ENCODE assay signal across 1 cellular context in genomic region chr17:32927201-32927723, GRCh38.
TF ChIP-seq lines count a peak whose summit lies in the region.

No MANE protein-coding gene starts in this region.

TF ChIP-seq in HepG2, 621 proteins besides CTCF, POLR2A, EP300 and RAD21 (continued from another document):
- no peak for TF ChIP-seq CEBPZ (IDR thresholded peaks at IDR 0.05; ENCODE audit: low read length)
- no peak for TF ChIP-seq RORA (CRISPR knock-in tag; IDR thresholded peaks at IDR 0.05)
- TF ChIP-seq GMEB2 (CRISPR knock-in tag; IDR thresholded peaks at IDR 0.05; ENCODE audit: low read depth) = no peak
- TF ChIP-seq SSRP1 (CRISPR knock-in tag; IDR thresholded peaks at IDR 0.05) = no peak
- TF ChIP-seq MTF2 (CRISPR knock-in tag; IDR thresholded peaks at IDR 0.05; ENCODE audit: borderline replicate concordance) = no peak
- TF ChIP-seq KAT8 (CRISPR knock-in tag; IDR thresholded peaks at IDR 0.05) = peak; percentile 40; the same call in 1 of the 2 replicates
- no peak for TF ChIP-seq CSRNP2 (CRISPR knock-in tag; conservative IDR thresholded peaks at IDR 0.05; ENCODE audit: low read depth)
- TF ChIP-seq ZNF639 (CRISPR knock-in tag; conservative IDR thresholded peaks at IDR 0.05) = no peak
